In genomic region chr4:6929339-6929734, GRCh38 we compare ENCODE assay signal across 13 cellular contexts. TPM values are rescaled to one million over a fixed set of nuclear protein-coding genes. Genes with fewer than 3 reads are reported as not detected.
DNase-seq lines count a peak whose midpoint lies in the region; ATAC-seq and TF ChIP-seq lines count a peak whose summit lies in the region.
"Had no signal": no experiment of that assay in that cellular context is flagged by ENCODE, and none has a peak within 500 bp of the region (broad histone marks: within the 10 kb centered on the region; RNA-seq: fewer than 3 reads in every experiment).

No MANE protein-coding gene starts in this region.

- WGBS in right lobe of liver (ENCODE audit: insufficient coverage, low coverage, low lambda C conversion rate, missing lambda C conversion rate): 26% methylated on average over 8 of the region's 8 CpGs

- peaks cover 76% of the 10 kb centered on the region for H3K79me2 ChIP-seq in GM23338 (replicated peaks; ENCODE audit: insufficient read depth)

- no peak overlapping the region for H3K4me3 ChIP-seq in GM23338
- H3K4me3 ChIP-seq in colonic mucosa: peak overlapping the region; percentile 6
- H3K4me3 ChIP-seq in right lobe of liver: no peak overlapping the region

- H3K9me3 ChIP-seq in colonic mucosa (no peaks in the 10 kb centered on the region), right lobe of liver (no peaks in the 10 kb centered on the region)

- no peak overlapping the region for H3K4me3 Mint-ChIP-seq in GM23338
- H3K4me3 Mint-ChIP-seq in stimulated activated effector memory CD8-positive, alpha-beta T cell treated with anti-CD3 and anti-CD28 coated beads, Interleukin-12 subunit alpha, Interleukin-12 subunit beta, amount 100 ng/mL, for 72 hours: no peak overlapping the region
- H3K4me3 Mint-ChIP-seq in activated T-cell treated with anti-CD3 and anti-CD28 coated beads, Interleukin-2, amount 50 U/mL, for 4 hours: no peak overlapping the region

- DNase-seq in GM23338 (ENCODE audit: low spot score) (no peak), colonic mucosa (peak; percentile 44), right lobe of liver (no peak), NCI-H2029 treated with DMSO at 0.1 percent for 48 hours (lab: John Stamatoyannopoulos, UW) (no peak), HK-2 (ENCODE audit: unreplicated experiment) (no peak)
- no peak for DNase-seq in stimulated activated effector memory CD8-positive, alpha-beta T cell treated with anti-CD3 and anti-CD28 coated beads, Interleukin-12 subunit alpha, Interleukin-12 subunit beta, amount 100 ng/mL, for 72 hours (ENCODE audit: low spot score in 2 of 2)
- no peak for DNase-seq in activated T-cell treated with anti-CD3 and anti-CD28 coated beads, Interleukin-2, amount 50 U/mL, for 4 hours
- DNase-seq: activated CD4-positive, alpha-beta T cell treated with anti-CD3 and anti-CD28 coated beads for 48 hours; activated T-cell treated with anti-CD3 and anti-CD28 coated beads for 4 hours; EL; IMR-90; stimulated activated naive CD4-positive, alpha-beta T cell had no signal

- 0 out of 2 replicates have a peak overlapping the region, but pooled peaks have one; percentile 4 for H3K27ac Mint-ChIP-seq in GM23338
- H3K27ac Mint-ChIP-seq in stimulated activated effector memory CD8-positive, alpha-beta T cell treated with anti-CD3 and anti-CD28 coated beads, Interleukin-12 subunit alpha, Interleukin-12 subunit beta, amount 100 ng/mL, for 72 hours: peak overlapping the region; percentile 55

- no peak for TF ChIP-seq POLR2A in right lobe of liver (IDR thresholded peaks at IDR 0.05)

- H3F3A ChIP-seq in GM23338 (replicated peaks; ENCODE audit: low read depth): no peaks in the 10 kb centered on the region

- no peaks in the 10 kb centered on the region for H3K9me2 ChIP-seq in GM23338 (ENCODE audit: insufficient read depth)

- H3K4me2 ChIP-seq in GM23338: no peak overlapping the region

- H3K27ac ChIP-seq in GM23338 (ENCODE audit: low read depth) (no peak overlapping the region), colonic mucosa (peak overlapping the region; percentile 87), right lobe of liver (peak overlapping the region in 2 of 3 donors; percentile 44 to 74)
- H3K27ac ChIP-seq: epithelial cell of prostate had no signal

- TF ChIP-seq CTCF in GM23338 (conservative IDR thresholded peaks at IDR 0.05; ENCODE audit: low read depth in 2 of 2) (no peak), colonic mucosa (IDR thresholded peaks at IDR 0.05) (no peak), right lobe of liver (IDR thresholded peaks at IDR 0.05) (no peak)

- H4K20me1 ChIP-seq in GM23338 (replicated peaks; ENCODE audit: insufficient read depth): peaks cover 11% of the 10 kb centered on the region

- H3K27me3 Mint-ChIP-seq in GM23338 (ENCODE audit: insufficient read depth, low read depth, poor library complexity): peaks cover 6% of the 10 kb centered on the region
- H3K27me3 Mint-ChIP-seq in activated T-cell treated with anti-CD3 and anti-CD28 coated beads, Interleukin-2, amount 50 U/mL, for 4 hours (ENCODE audit: low read depth): no peaks in the 10 kb centered on the region

- no peaks in the 10 kb centered on the region for H3K9me3 Mint-ChIP-seq in GM23338
- no peaks in the 10 kb centered on the region for H3K9me3 Mint-ChIP-seq in stimulated activated effector memory CD8-positive, alpha-beta T cell treated with anti-CD3 and anti-CD28 coated beads, Interleukin-12 subunit alpha, Interleukin-12 subunit beta, amount 100 ng/mL, for 72 hours
- no peaks in the 10 kb centered on the region for H3K9me3 Mint-ChIP-seq in activated T-cell treated with anti-CD3 and anti-CD28 coated beads, Interleukin-2, amount 50 U/mL, for 4 hours

- H2AFZ ChIP-seq in GM23338: no peak overlapping the region

- H3K9ac ChIP-seq in colonic mucosa (ENCODE audit: low read depth in 2 of 2, low read length in 2 of 2): peak overlapping the region; percentile 1 to 81

- peak; percentile 47 for ATAC-seq in GM23338
- ATAC-seq in right lobe of liver: peak; percentile 5 to 26 (median 6)
- no peak for ATAC-seq in stimulated activated effector memory CD8-positive, alpha-beta T cell treated with anti-CD3 and anti-CD28 coated beads, Interleukin-12 subunit alpha, Interleukin-12 subunit beta, amount 100 ng/mL, for 72 hours
- no peak for ATAC-seq in activated T-cell treated with anti-CD3 and anti-CD28 coated beads, Interleukin-2, amount 50 U/mL, for 4 hours

- H3K36me3 ChIP-seq in GM23338 (ENCODE audit: insufficient read depth) (no peaks in the 10 kb centered on the region), colonic mucosa (peaks cover 3% of the 10 kb centered on the region), right lobe of liver (peaks cover 0 to 3% (median 0%) of the 10 kb centered on the region in 4 donors)

- intact Hi-C loops in colonic mucosa (cut with DNase I): no loop called here
- intact Hi-C loops in right lobe of liver (cut with DNase I): loop anchor here in 1 of 2 donors (10.0 kb wide), 1 partner anchor 55 kb away; no protein-coding TSS in a partner anchor

- no peaks in the 10 kb centered on the region for H3K27me3 ChIP-seq in GM23338 (ENCODE audit: insufficient read depth)
- H3K27me3 ChIP-seq in colonic mucosa: no peaks in the 10 kb centered on the region
- H3K27me3 ChIP-seq in right lobe of liver: no peaks in the 10 kb centered on the region

- H3K4me1 Mint-ChIP-seq in GM23338: peaks cover 27% of the 10 kb centered on the region
- peaks cover 82% of the 10 kb centered on the region for H3K4me1 Mint-ChIP-seq in stimulated activated effector memory CD8-positive, alpha-beta T cell treated with anti-CD3 and anti-CD28 coated beads, Interleukin-12 subunit alpha, Interleukin-12 subunit beta, amount 100 ng/mL, for 72 hours
- H3K4me1 Mint-ChIP-seq in activated T-cell treated with anti-CD3 and anti-CD28 coated beads, Interleukin-2, amount 50 U/mL, for 4 hours (ENCODE audit: low read depth): peaks cover 70% of the 10 kb centered on the region

- H3K4me1 ChIP-seq in GM23338 (ENCODE audit: insufficient read depth) (no peaks in the 10 kb centered on the region), colonic mucosa (peaks cover 41% of the 10 kb centered on the region), right lobe of liver (peaks cover 0 to 79% (median 39%) of the 10 kb centered on the region in 4 donors)

- H3K36me3 Mint-ChIP-seq in GM23338 (ENCODE audit: low read depth): peaks cover 21% of the 10 kb centered on the region
- peaks cover 34% of the 10 kb centered on the region for H3K36me3 Mint-ChIP-seq in stimulated activated effector memory CD8-positive, alpha-beta T cell treated with anti-CD3 and anti-CD28 coated beads, Interleukin-12 subunit alpha, Interleukin-12 subunit beta, amount 100 ng/mL, for 72 hours
- peaks cover 47% of the 10 kb centered on the region for H3K36me3 Mint-ChIP-seq in activated T-cell treated with anti-CD3 and anti-CD28 coated beads, Interleukin-2, amount 50 U/mL, for 4 hours (ENCODE audit: insufficient read depth)

TF ChIP-seq in GM23338, 12 proteins besides CTCF, POLR2A, EP300 and RAD21 (continues in another document):
- TF ChIP-seq POLR2AphosphoS5 (IDR thresholded peaks at IDR 0.05; ENCODE audit: low read depth) (no peak), NANOG (IDR thresholded peaks at IDR 0.05; ENCODE audit: borderline replicate concordance) (no peak)

RNA-seq across cellular contexts. Expression of gene TBC1D14, which starts 19.7 kb away (rescaled TPM):
- 59.7 and 66.3 TPM in 2 replicates for total RNA-seq in GM23338 (2014; rRNA removed; shearing (Covaris generic))
- 15.8 and 18.2 TPM in 2 replicates for polyA plus RNA-seq in GM23338 (2016; fragmentation: Nextera tagmentation; extraction: Ambion mirVana)
- 10 to 100 TPM; 43.2 to 46.6 TPM for total RNA-seq in colonic mucosa
- total RNA-seq in right lobe of liver: 10 to 100 TPM; 14.1 to 34.8 (median 30.6) TPM
- 10 to 100 TPM; 39.8 to 45.7 (median 41.7) TPM for total RNA-seq in activated T-cell treated with anti-CD3 and anti-CD28 coated beads, Interleukin-2, amount 50 U/mL, for 4 hours

Comparison
In these comparisons a context has a peak if more than half of its experiments do, and no peak if none do; other contexts are left out.
1. ATAC-seq: peak in GM23338 (single experiment) and right lobe of liver (4 of 4); none in stimulated activated effector memory CD8-positive, alpha-beta T cell treated with anti-CD3 and anti-CD28 coated beads, Interleukin-12 subunit alpha, Interleukin-12 subunit beta, amount 100 ng/mL, for 72 hours (single experiment) and activated T-cell treated with anti-CD3 and anti-CD28 coated beads, Interleukin-2, amount 50 U/mL, for 4 hours (0 of 2).